ENCODE assay signal across 1 cellular context in the genomic region with DNA sequence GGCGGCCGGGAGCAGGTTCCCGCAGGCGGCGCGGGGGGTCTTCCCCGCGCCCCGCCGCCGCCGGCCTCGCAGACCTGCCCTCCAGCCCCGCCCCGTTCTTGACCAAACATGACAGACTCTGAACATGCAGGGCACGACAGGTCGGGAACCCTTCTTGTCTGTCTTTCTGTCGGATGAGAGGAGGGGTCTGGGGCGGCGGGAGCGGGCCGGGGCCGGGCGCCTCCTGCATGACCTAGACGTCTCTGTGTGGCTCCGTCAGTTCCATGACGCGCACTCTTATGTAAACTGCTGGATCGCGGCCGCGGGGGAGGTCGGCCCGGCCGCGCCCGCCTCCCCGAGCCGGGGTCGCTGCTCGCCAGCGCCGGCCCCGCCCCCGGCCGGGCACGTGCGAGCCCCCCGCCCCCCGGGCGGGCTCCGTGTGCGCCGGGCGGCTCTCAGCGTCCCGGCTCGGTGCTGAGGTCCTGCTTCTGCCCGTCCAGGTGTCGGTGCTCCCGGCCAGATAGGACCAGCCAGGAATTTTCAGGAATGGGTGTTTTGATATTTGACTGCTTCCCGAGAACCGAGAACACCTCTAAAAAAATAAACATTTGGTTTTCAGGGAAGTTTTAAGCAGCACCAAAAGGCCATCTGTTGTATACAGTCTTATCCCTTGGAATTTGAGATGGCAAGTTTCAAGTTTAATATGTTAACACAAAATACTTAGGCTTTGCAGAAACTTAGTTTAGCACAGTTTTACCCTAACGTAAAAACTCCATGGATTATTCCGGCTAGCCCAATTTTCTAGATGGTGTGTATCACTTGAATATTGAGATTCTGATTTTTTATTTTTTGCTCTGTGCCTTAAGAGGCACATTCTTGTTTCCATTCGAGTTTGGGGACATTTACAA.
TF ChIP-seq lines count a peak whose summit lies in the region.

No MANE protein-coding gene starts in this region.

TF ChIP-seq in K562, 482 proteins besides CTCF, POLR2A, EP300 and RAD21 (continued from another document and continues in another):
- TF ChIP-seq POLR2AphosphoS5 (IDR thresholded peaks at IDR 0.05; ENCODE audit: control insufficient read depth, insufficient read depth, low read depth, low read length): peak; percentile 82
- TF ChIP-seq SMAD1 (IDR thresholded peaks at IDR 0.05; ENCODE audit: low read depth, low read length, partially characterized antibody): peak; percentile 55
- TF ChIP-seq, protein P1, sequence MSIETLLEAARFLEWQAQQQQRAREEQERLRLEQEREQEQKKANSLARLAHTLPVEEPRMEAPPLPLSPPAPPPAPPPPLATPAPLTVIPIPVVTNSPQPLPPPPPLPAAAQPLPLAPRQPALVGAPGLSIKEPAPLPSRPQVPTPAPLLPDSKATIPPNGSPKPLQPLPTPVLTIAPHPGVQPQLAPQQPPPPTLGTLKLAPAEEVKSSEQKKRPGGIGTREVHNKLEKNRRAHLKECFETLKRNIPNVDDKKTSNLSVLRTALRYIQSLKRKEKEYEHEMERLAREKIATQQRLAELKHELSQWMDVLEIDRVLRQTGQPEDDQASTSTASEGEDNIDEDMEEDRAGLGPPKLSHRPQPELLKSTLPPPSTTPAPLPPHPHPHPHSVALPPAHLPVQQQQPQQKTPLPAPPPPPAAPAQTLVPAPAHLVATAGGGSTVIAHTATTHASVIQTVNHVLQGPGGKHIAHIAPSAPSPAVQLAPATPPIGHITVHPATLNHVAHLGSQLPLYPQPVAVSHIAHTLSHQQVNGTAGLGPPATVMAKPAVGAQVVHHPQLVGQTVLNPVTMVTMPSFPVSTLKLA (conservative IDR thresholded peaks at IDR 0.05): 0 out of 4 replicates have a peak, but pooled peaks of 1 of the 2 experiments have one; percentile 42
- peak; percentile 61 for TF ChIP-seq FIP1L1 (IDR thresholded peaks at IDR 0.05; ENCODE audit: low read depth, low read length, poor library complexity, severe bottlenecking)
- peak; percentile 59 for TF ChIP-seq NCOR1 (IDR thresholded peaks at IDR 0.05)
- no peak for TF ChIP-seq FOXK2 (conservative IDR thresholded peaks at IDR 0.05 in 1 of 2, IDR thresholded peaks at IDR 0.05 in 1 of 2; ENCODE audit: low read depth in 2 of 2)
- TF ChIP-seq NFIX (CRISPR knock-in tag; IDR thresholded peaks at IDR 0.05; ENCODE audit: low read depth): no peak
- TF ChIP-seq ZBED1 (IDR thresholded peaks at IDR 0.05): peak; percentile 54; the same call in 1 of the 2 replicates
- TF ChIP-seq NR2C2 (CRISPR knock-in tag; IDR thresholded peaks at IDR 0.05): no peak
- peak; percentile 80; the same call in 1 of the 2 replicates for TF ChIP-seq NR2C2 (tag; IDR thresholded peaks at IDR 0.05)
- TF ChIP-seq, protein P2, sequence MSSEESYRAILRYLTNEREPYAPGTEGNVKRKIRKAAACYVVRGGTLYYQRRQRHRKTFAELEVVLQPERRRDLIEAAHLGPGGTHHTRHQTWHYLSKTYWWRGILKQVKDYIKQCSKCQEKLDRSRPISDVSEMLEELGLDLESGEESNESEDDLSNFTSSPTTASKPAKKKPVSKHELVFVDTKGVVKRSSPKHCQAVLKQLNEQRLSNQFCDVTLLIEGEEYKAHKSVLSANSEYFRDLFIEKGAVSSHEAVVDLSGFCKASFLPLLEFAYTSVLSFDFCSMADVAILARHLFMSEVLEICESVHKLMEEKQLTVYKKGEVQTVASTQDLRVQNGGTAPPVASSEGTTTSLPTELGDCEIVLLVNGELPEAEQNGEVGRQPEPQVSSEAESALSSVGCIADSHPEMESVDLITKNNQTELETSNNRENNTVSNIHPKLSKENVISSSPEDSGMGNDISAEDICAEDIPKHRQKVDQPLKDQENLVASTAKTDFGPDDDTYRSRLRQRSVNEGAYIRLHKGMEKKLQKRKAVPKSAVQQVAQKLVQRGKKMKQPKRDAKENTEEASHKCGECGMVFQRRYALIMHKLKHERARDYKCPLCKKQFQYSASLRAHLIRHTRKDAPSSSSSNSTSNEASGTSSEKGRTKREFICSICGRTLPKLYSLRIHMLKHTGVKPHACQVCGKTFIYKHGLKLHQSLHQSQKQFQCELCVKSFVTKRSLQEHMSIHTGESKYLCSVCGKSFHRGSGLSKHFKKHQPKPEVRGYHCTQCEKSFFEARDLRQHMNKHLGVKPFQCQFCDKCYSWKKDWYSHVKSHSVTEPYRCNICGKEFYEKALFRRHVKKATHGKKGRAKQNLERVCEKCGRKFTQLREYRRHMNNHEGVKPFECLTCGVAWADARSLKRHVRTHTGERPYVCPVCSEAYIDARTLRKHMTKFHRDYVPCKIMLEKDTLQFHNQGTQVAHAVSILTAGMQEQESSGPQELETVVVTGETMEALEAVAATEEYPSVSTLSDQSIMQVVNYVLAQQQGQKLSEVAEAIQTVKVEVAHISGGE (CRISPR knock-in tag; IDR thresholded peaks at IDR 0.05): peak in 1 of 3 experiments; percentile 12; a peak in 1 of 6 replicates
- no peak for TF ChIP-seq ATF1 (CRISPR knock-in tag; IDR thresholded peaks at IDR 0.05)
- 0 out of 2 replicates have a peak, but pooled peaks have one; percentile 17 for TF ChIP-seq ATF1 (tag; IDR thresholded peaks at IDR 0.05)
- peak; percentile 58; the same call in 1 of the 2 replicates for TF ChIP-seq ZKSCAN8 (CRISPR knock-in tag; IDR thresholded peaks at IDR 0.05)
- TF ChIP-seq CBX1 (IDR thresholded peaks at IDR 0.05; ENCODE audit: low read depth): peak; percentile 58; the same call in 1 of the 2 replicates
- TF ChIP-seq ZNF263 (CRISPR knock-in tag; IDR thresholded peaks at IDR 0.05; ENCODE audit: borderline replicate concordance): peak; percentile 52; the same call in 1 of the 2 replicates
- TF ChIP-seq HNRNPLL (IDR thresholded peaks at IDR 0.05; ENCODE audit: low read depth, low read length, poor library complexity, severe bottlenecking): peak; percentile 9
- peak; percentile 60 for TF ChIP-seq HMGN3 (IDR thresholded peaks at IDR 0.05; ENCODE audit: borderline replicate concordance, extremely low read depth, insufficient read length, low read depth, low read length)
- peak; percentile 77; the same call in 1 of the 2 replicates for TF ChIP-seq GTF2F1 (IDR thresholded peaks at IDR 0.05; ENCODE audit: low read depth, low read length)
- TF ChIP-seq, protein P3, sequence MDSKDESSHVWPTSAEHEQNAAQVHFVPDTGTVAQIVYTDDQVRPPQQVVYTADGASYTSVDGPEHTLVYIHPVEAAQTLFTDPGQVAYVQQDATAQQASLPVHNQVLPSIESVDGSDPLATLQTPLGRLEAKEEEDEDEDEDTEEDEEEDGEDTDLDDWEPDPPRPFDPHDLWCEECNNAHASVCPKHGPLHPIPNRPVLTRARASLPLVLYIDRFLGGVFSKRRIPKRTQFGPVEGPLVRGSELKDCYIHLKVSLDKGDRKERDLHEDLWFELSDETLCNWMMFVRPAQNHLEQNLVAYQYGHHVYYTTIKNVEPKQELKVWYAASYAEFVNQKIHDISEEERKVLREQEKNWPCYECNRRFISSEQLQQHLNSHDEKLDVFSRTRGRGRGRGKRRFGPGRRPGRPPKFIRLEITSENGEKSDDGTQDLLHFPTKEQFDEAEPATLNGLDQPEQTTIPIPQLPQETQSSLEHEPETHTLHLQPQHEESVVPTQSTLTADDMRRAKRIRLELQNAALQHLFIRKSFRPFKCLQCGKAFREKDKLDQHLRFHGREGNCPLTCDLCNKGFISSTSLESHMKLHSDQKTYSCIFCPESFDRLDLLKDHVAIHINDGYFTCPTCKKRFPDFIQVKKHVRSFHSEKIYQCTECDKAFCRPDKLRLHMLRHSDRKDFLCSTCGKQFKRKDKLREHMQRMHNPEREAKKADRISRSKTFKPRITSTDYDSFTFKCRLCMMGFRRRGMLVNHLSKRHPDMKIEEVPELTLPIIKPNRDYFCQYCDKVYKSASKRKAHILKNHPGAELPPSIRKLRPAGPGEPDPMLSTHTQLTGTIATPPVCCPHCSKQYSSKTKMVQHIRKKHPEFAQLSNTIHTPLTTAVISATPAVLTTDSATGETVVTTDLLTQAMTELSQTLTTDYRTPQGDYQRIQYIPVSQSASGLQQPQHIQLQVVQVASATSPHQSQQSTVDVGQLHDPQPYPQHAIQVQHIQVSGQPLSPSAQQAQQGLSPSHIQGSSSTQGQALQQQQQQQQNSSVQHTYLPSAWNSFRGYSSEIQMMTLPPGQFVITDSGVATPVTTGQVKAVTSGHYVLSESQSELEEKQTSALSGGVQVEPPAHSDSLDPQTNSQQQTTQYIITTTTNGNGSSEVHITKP (IDR thresholded peaks at IDR 0.05; ENCODE audit: partially characterized antibody): peak; percentile 66
- peak; percentile 14 to 65; a peak in 2 of 4 replicates for TF ChIP-seq MAZ (CRISPR knock-in tag; conservative IDR thresholded peaks at IDR 0.05 in 1 of 2, IDR thresholded peaks at IDR 0.05 in 1 of 2)
- TF ChIP-seq BHLHE40 (IDR thresholded peaks at IDR 0.05; ENCODE audit: low read length): peak; percentile 94
- TF ChIP-seq TBP (optimal IDR thresholded peaks at IDR 0.05; ENCODE audit: low read depth, low read length): peak; percentile 93
- no peak for TF ChIP-seq KAT2B (IDR thresholded peaks at IDR 0.05; ENCODE audit: low read depth, low read length)
- TF ChIP-seq SIN3A (IDR thresholded peaks at IDR 0.05; ENCODE audit: borderline replicate concordance in 2 of 2, control insufficient read depth in 1 of 2, low read depth in 2 of 2, low read length in 2 of 2): peak in 1 of 2 experiments; percentile 91; a peak in 2 of 4 replicates
- 0 out of 4 replicates have a peak, but pooled peaks of 1 of the 2 experiments have one; percentile 14 for TF ChIP-seq ETV6 (IDR thresholded peaks at IDR 0.05; ENCODE audit: borderline replicate concordance in 1 of 2, low read depth in 2 of 2, low read length in 1 of 2)
- TF ChIP-seq ETV6 (CRISPR knock-in tag; IDR thresholded peaks at IDR 0.05; ENCODE audit: borderline replicate concordance): no peak
- TF ChIP-seq GATAD2B (IDR thresholded peaks at IDR 0.05; ENCODE audit: borderline replicate concordance): peak; percentile 85
- 0 out of 2 replicates have a peak, but pooled peaks have one; percentile 15 for TF ChIP-seq JUND (IDR thresholded peaks at IDR 0.05; ENCODE audit: borderline replicate concordance, low read depth, low read length)
- no peak; the same call in 2 of the 3 replicates for TF ChIP-seq JUND (tag; IDR thresholded peaks at IDR 0.05; ENCODE audit: borderline replicate concordance, low read depth, low read length)
- TF ChIP-seq YY1 (IDR thresholded peaks at IDR 0.05; ENCODE audit: borderline replicate concordance in 1 of 3, control insufficient read depth in 1 of 3, extremely low read depth in 1 of 3, insufficient read depth in 3 of 3, insufficient read length in 1 of 3, insufficient replicate concordance in 2 of 3, low read depth in 1 of 3, low read length in 2 of 3): peak in 2 of 3 experiments; percentile 68 to 74
- peak; percentile 86 for TF ChIP-seq MYC (IDR thresholded peaks at IDR 0.05; ENCODE audit: low read depth, low read length)
- TF ChIP-seq MYC (CRISPR knock-in tag; IDR thresholded peaks at IDR 0.05; ENCODE audit: borderline replicate concordance, low read depth): no peak
- TF ChIP-seq TAF15 (IDR thresholded peaks at IDR 0.05; ENCODE audit: low read depth, low read length): no peak
- TF ChIP-seq RBM14 (IDR thresholded peaks at IDR 0.05; ENCODE audit: borderline replicate concordance, insufficient read depth, low read depth, low read length): 0 out of 2 replicates have a peak, but pooled peaks have one; percentile 22
- no peak for TF ChIP-seq RHOXF2B (CRISPR knock-in tag; conservative IDR thresholded peaks at IDR 0.05)
- TF ChIP-seq, protein P4, sequence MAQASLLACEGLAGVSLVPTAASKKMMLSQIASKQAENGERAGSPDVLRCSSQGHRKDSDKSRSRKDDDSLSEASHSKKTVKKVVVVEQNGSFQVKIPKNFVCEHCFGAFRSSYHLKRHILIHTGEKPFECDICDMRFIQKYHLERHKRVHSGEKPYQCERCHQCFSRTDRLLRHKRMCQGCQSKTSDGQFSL (CRISPR knock-in tag; IDR thresholded peaks at IDR 0.05): 0 out of 2 replicates have a peak, but pooled peaks have one; percentile 4
- TF ChIP-seq, protein P4 (tag; IDR thresholded peaks at IDR 0.05): no peak
- no peak for TF ChIP-seq ZNF384 (IDR thresholded peaks at IDR 0.05; ENCODE audit: low read depth, low read length)
- peak; percentile 99 for TF ChIP-seq ZBTB7A (IDR thresholded peaks at IDR 0.05; ENCODE audit: borderline replicate concordance, control insufficient read depth, low read depth, low read length)
- TF ChIP-seq RBFOX2 (IDR thresholded peaks at IDR 0.05; ENCODE audit: low read depth, low read length): peak; percentile 93
- TF ChIP-seq HNRNPL (IDR thresholded peaks at IDR 0.05; ENCODE audit: low read depth, low read length): no peak
- TF ChIP-seq ZNF644 (tag; IDR thresholded peaks at IDR 0.05; ENCODE audit: low read depth): peak; percentile 17; the same call in 1 of the 2 replicates
- TF ChIP-seq KHSRP (IDR thresholded peaks at IDR 0.05): no peak
- peak; percentile 83 for TF ChIP-seq TAF1 (IDR thresholded peaks at IDR 0.05; ENCODE audit: control insufficient read depth, extremely low read depth, insufficient read depth, low read length, severe bottlenecking)
- TF ChIP-seq, protein P5, sequence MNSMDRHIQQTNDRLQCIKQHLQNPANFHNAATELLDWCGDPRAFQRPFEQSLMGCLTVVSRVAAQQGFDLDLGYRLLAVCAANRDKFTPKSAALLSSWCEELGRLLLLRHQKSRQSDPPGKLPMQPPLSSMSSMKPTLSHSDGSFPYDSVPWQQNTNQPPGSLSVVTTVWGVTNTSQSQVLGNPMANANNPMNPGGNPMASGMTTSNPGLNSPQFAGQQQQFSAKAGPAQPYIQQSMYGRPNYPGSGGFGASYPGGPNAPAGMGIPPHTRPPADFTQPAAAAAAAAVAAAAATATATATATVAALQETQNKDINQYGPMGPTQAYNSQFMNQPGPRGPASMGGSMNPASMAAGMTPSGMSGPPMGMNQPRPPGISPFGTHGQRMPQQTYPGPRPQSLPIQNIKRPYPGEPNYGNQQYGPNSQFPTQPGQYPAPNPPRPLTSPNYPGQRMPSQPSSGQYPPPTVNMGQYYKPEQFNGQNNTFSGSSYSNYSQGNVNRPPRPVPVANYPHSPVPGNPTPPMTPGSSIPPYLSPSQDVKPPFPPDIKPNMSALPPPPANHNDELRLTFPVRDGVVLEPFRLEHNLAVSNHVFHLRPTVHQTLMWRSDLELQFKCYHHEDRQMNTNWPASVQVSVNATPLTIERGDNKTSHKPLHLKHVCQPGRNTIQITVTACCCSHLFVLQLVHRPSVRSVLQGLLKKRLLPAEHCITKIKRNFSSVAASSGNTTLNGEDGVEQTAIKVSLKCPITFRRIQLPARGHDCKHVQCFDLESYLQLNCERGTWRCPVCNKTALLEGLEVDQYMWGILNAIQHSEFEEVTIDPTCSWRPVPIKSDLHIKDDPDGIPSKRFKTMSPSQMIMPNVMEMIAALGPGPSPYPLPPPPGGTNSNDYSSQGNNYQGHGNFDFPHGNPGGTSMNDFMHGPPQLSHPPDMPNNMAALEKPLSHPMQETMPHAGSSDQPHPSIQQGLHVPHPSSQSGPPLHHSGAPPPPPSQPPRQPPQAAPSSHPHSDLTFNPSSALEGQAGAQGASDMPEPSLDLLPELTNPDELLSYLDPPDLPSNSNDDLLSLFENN (IDR thresholded peaks at IDR 0.05; ENCODE audit: low read depth in 2 of 2, low read length in 2 of 2): 0 out of 4 replicates have a peak, but pooled peaks of 1 of the 2 experiments have one; percentile 19
- no peak for TF ChIP-seq ZNF232 (CRISPR knock-in tag; IDR thresholded peaks at IDR 0.05)
- peak; percentile 81 for TF ChIP-seq CCNT2 (IDR thresholded peaks at IDR 0.05; ENCODE audit: borderline replicate concordance, extremely low read depth, insufficient read length, low read depth, low read length)
- peak; percentile 19; the same call in 1 of the 2 replicates for TF ChIP-seq MXI1 (IDR thresholded peaks at IDR 0.05; ENCODE audit: low read depth, low read length)
- TF ChIP-seq CBX8 (IDR thresholded peaks at IDR 0.05; ENCODE audit: borderline replicate concordance, extremely low read depth, low read depth, low read length, poor library complexity, severe bottlenecking): no peak
